In genomic region chr1:164754088-164754600, GRCh38 we compare ENCODE assay signal across 12 cellular contexts.
DNase-seq lines count a peak whose midpoint lies in the region; ATAC-seq and TF ChIP-seq lines count a peak whose summit lies in the region.
"Had no signal": no experiment of that assay in that cellular context is flagged by ENCODE, and none has a peak within 500 bp of the region (broad histone marks: within the 10 kb centered on the region; RNA-seq: fewer than 3 reads in every experiment).

No MANE protein-coding gene starts in this region.

- H3K9ac ChIP-seq in skeletal muscle tissue (ENCODE audit: low read depth in 1 of 3, low read length in 3 of 3), result peak overlapping the region; percentile 52 to 80 (median 67)

- H3K27me3 ChIP-seq in lung (ENCODE audit: control insufficient read depth, insufficient read depth) (no peaks in the 10 kb centered on the region), skeletal muscle tissue (ENCODE audit: control insufficient read depth in 3 of 3, insufficient read depth in 3 of 3, low read length in 3 of 3) (no peaks in the 10 kb centered on the region)

- H3K27me3 Mint-ChIP-seq in HFFc6 (ENCODE audit: insufficient read depth), result peaks cover 1% of the 10 kb centered on the region; the same call in 1 of the 2 replicates

- no peaks in the 10 kb centered on the region for H3K36me3 ChIP-seq in lung (ENCODE audit: control insufficient read depth in 2 of 2, insufficient read depth in 2 of 2, low read length in 2 of 2)
- H3K36me3 ChIP-seq in skeletal muscle tissue (ENCODE audit: control insufficient read depth in 3 of 3, insufficient read depth in 3 of 3, low read length in 3 of 3), result no peaks in the 10 kb centered on the region

- ATAC-seq in esophagus mucosa (peak; percentile 31), lung (ENCODE audit: insufficient read depth, low FRiP score) (no peak), GM21360 (IDR thresholded peaks at IDR 0.05; ENCODE audit: unreplicated experiment) (no peak), GM18519 (IDR thresholded peaks at IDR 0.05; ENCODE audit: low FRiP score, unreplicated experiment) (no peak)
- ATAC-seq: left colon had no signal

- peak overlapping the region; percentile 76 to 85 for H3K27ac ChIP-seq in lung (ENCODE audit: low read depth in 1 of 2, low read length in 1 of 2)
- H3K27ac ChIP-seq in skeletal muscle tissue (ENCODE audit: low read depth, low read length), result peak overlapping the region; percentile 79

- no peak for DNase-seq in HFFc6
- DNase-seq in lung (ENCODE audit: low spot score), result no peak
- no peak for DNase-seq in activated naive CD4-positive, alpha-beta T cell treated with Interleukin-2 at 50 U/mL for 16 hours
- DNase-seq in HCEC 1CT, result no peak
- DNase-seq: effector CD8-positive, alpha-beta T cell; NCI-H1694; stimulated activated naive CD4-positive, alpha-beta T cell had no signal

- no peak for TF ChIP-seq CTCF in HFFc6 (IDR thresholded peaks at IDR 0.05)
- TF ChIP-seq CTCF in lung (IDR thresholded peaks at IDR 0.05; ENCODE audit: control extremely low read depth, extremely low read depth), result no peak

- H3K36me3 Mint-ChIP-seq in HFFc6 (ENCODE audit: low read depth), result peaks cover 21% of the 10 kb centered on the region

- 68 to 82% methylated on average over 8 of the region's 8 CpGs for WGBS in lung, 2 donors

- H3K27ac Mint-ChIP-seq in HFFc6, result peak overlapping the region; percentile 84

- H3K9me3 ChIP-seq in lung (ENCODE audit: control insufficient read depth in 2 of 2, insufficient read depth in 1 of 2, low read length in 1 of 2) (peaks cover 0 to 3% of the 10 kb centered on the region in 2 donors), skeletal muscle tissue (ENCODE audit: control insufficient read depth in 3 of 3, low read length in 3 of 3) (no peaks in the 10 kb centered on the region)

- peak overlapping the region; percentile 71 for H3K4me3 Mint-ChIP-seq in HFFc6

- H3K4me1 ChIP-seq in lung (ENCODE audit: control insufficient read depth in 2 of 2, insufficient read depth in 2 of 2, low read length in 2 of 2) (peaks cover 4 to 21% of the 10 kb centered on the region in 2 donors), skeletal muscle tissue (ENCODE audit: control insufficient read depth in 3 of 3, insufficient read depth in 3 of 3, low read length in 3 of 3) (peaks cover 30 to 37% (median 36%) of the 10 kb centered on the region in 3 donors)

- H3K4me3 ChIP-seq in lung (no peak overlapping the region), skeletal muscle tissue (ENCODE audit: low read length in 3 of 3) (peak overlapping the region; percentile 54 to 72 (median 55))

- peaks cover 89% of the 10 kb centered on the region for H3K4me1 Mint-ChIP-seq in HFFc6 (ENCODE audit: low read depth)

- peaks cover 6% of the 10 kb centered on the region for H3K9me3 Mint-ChIP-seq in HFFc6
